ENCODE assay signal across 17 cellular contexts in genomic region chr16:57043248-57043647, GRCh38. TPM values are rescaled to one million over a fixed set of nuclear protein-coding genes. Genes with fewer than 3 reads are reported as not detected.
DNase-seq lines count a peak whose midpoint lies in the region; ATAC-seq and TF ChIP-seq lines count a peak whose summit lies in the region.
"Had no signal": no experiment of that assay in that cellular context is flagged by ENCODE, and none has a peak within 500 bp of the region (broad histone marks: within the 10 kb centered on the region; RNA-seq: fewer than 3 reads in every experiment).

No MANE protein-coding gene starts in this region.

- H3K27me3 ChIP-seq in rectal smooth muscle tissue (ENCODE audit: control insufficient read depth, insufficient read depth, low read length) (no peaks in the 10 kb centered on the region), left ventricle myocardium inferior (ENCODE audit: low read depth) (no peaks in the 10 kb centered on the region)
- H3K27me3 ChIP-seq: right atrium auricular region had no signal

- H3K9me3 ChIP-seq in KOPT-K1 (ENCODE audit: insufficient read depth, low read length, poor library complexity, severe bottlenecking): no peaks in the 10 kb centered on the region
- no peaks in the 10 kb centered on the region for H3K9me3 ChIP-seq in left ventricle myocardium inferior (replicated peaks)
- H3K9me3 ChIP-seq: right atrium auricular region had no signal

- no peaks in the 10 kb centered on the region for H3K4me1 ChIP-seq in rectal smooth muscle tissue (ENCODE audit: control insufficient read depth, insufficient read depth, low read length)
- H3K4me1 ChIP-seq in left ventricle myocardium inferior: peaks cover 29% of the 10 kb centered on the region

- peaks cover 65% of the 10 kb centered on the region for H3K4me1 Mint-ChIP-seq in activated CD4-positive, alpha-beta T cell treated with anti-CD3 and anti-CD28 coated beads for 36 hours
- H3K4me1 Mint-ChIP-seq in activated T-helper 2 cell treated with anti-CD3 and anti-CD28 coated beads, Interferon-gamma antibody, Interleukin-2, Interleukin-4, amounts not matched to agents 10 μg/mL and 5 μg/mL and 100 μg/mL, durations not matched to agents 14 hours and 24 hours and 36 hours (ENCODE audit: low read depth): peaks cover 52% of the 10 kb centered on the region

- no peak for DNase-seq in activated CD4-positive, alpha-beta T cell treated with anti-CD3 and anti-CD28 coated beads for 36 hours
- DNase-seq in activated CD4-positive, alpha-beta T cell treated with anti-CD3 and anti-CD28 coated beads, Interleukin-2, amount 50 U/mL, for 4 hours: no peak
- no peak for DNase-seq in activated T-helper 2 cell treated with anti-CD3 and anti-CD28 coated beads, Interferon-gamma antibody, Interleukin-2, Interleukin-4, amounts not matched to agents 10 μg/mL and 5 μg/mL and 100 μg/mL, durations not matched to agents 14 hours and 24 hours and 36 hours (ENCODE audit: low spot score)
- DNase-seq in left ventricle myocardium inferior: no peak
- DNase-seq in D341Med (ENCODE audit: low spot score): no peak
- no peak for DNase-seq in germinal center (ENCODE audit: low spot score)
- DNase-seq: cortex of kidney, H7, mesenchymal stem cell, NCI-H187 treated with DMSO at 0.1 percent for 48 hours, OCI-M1 had no signal

- H3K27ac Mint-ChIP-seq in activated CD4-positive, alpha-beta T cell treated with anti-CD3 and anti-CD28 coated beads for 36 hours: peak overlapping the region; percentile 97
- H3K27ac Mint-ChIP-seq in activated T-helper 2 cell treated with anti-CD3 and anti-CD28 coated beads, Interferon-gamma antibody, Interleukin-2, Interleukin-4, amounts not matched to agents 10 μg/mL and 5 μg/mL and 100 μg/mL, durations not matched to agents 14 hours and 24 hours and 36 hours: peak overlapping the region; percentile 94
- H3K27ac Mint-ChIP-seq: WTC11 had no signal

- no peaks in the 10 kb centered on the region for H3K9me3 Mint-ChIP-seq in activated CD4-positive, alpha-beta T cell treated with anti-CD3 and anti-CD28 coated beads for 36 hours (ENCODE audit: low read depth)
- H3K9me3 Mint-ChIP-seq in activated T-helper 2 cell treated with anti-CD3 and anti-CD28 coated beads, Interferon-gamma antibody, Interleukin-2, Interleukin-4, amounts not matched to agents 10 μg/mL and 5 μg/mL and 100 μg/mL, durations not matched to agents 14 hours and 24 hours and 36 hours: no peaks in the 10 kb centered on the region

- CTCF ChIA-PET in activated CD4-positive, alpha-beta T cell treated with anti-CD3 and anti-CD28 coated beads for 36 hours (lab: Charles Lee): interaction anchor here (0.6 to 4.2 kb wide), 3 partner anchors 79 to 84 kb away, joined by 3 to 25 read pairs (median 4); no protein-coding TSS in a partner anchor

- no peak overlapping the region for H3K4me3 Mint-ChIP-seq in activated CD4-positive, alpha-beta T cell treated with anti-CD3 and anti-CD28 coated beads for 36 hours
- no peak overlapping the region for H3K4me3 Mint-ChIP-seq in activated T-helper 2 cell treated with anti-CD3 and anti-CD28 coated beads, Interferon-gamma antibody, Interleukin-2, Interleukin-4, amounts not matched to agents 10 μg/mL and 5 μg/mL and 100 μg/mL, durations not matched to agents 14 hours and 24 hours and 36 hours (ENCODE audit: low read depth)
- H3K4me3 Mint-ChIP-seq: WTC11 had no signal

- ATAC-seq in activated CD4-positive, alpha-beta T cell treated with anti-CD3 and anti-CD28 coated beads for 36 hours: no peak
- ATAC-seq: SK-N-SH treated with all-trans-retinoic acid at 6 μM for 48 hours, WTC11 had no signal

- POLR2A ChIA-PET in activated CD4-positive, alpha-beta T cell treated with anti-CD3 and anti-CD28 coated beads for 36 hours (lab: Charles Lee): no interaction called here

- H3K27me3 Mint-ChIP-seq in activated CD4-positive, alpha-beta T cell treated with anti-CD3 and anti-CD28 coated beads for 36 hours: no peaks in the 10 kb centered on the region
- H3K27me3 Mint-ChIP-seq in activated T-helper 2 cell treated with anti-CD3 and anti-CD28 coated beads, Interferon-gamma antibody, Interleukin-2, Interleukin-4, amounts not matched to agents 10 μg/mL and 5 μg/mL and 100 μg/mL, durations not matched to agents 14 hours and 24 hours and 36 hours (ENCODE audit: low read depth): no peaks in the 10 kb centered on the region

- peaks cover 46% of the 10 kb centered on the region for H3K36me3 ChIP-seq in KOPT-K1 (ENCODE audit: insufficient read depth, low read length)
- peaks cover 5% of the 10 kb centered on the region for H3K36me3 ChIP-seq in rectal smooth muscle tissue (ENCODE audit: control insufficient read depth, insufficient read depth, low read length)
- H3K36me3 ChIP-seq in left ventricle myocardium inferior: peaks cover 18% of the 10 kb centered on the region
- H3K36me3 ChIP-seq: right atrium auricular region had no signal

- no peak for TF ChIP-seq CTCF in left ventricle myocardium inferior (IDR thresholded peaks at IDR 0.05; ENCODE audit: borderline replicate concordance)

- H3K4me3 ChIP-seq in rectal smooth muscle tissue (ENCODE audit: low read length) (no peak overlapping the region), left ventricle myocardium inferior (no peak overlapping the region)
- H3K4me3 ChIP-seq: right atrium auricular region had no signal

- H3K27ac ChIP-seq in KOPT-K1 (ENCODE audit: low read depth, low read length, poor library complexity, severe bottlenecking) (peak overlapping the region; percentile 94), rectal smooth muscle tissue (ENCODE audit: low read depth, low read length) (no peak overlapping the region), left ventricle myocardium inferior (replicated peaks) (no peak overlapping the region)
- H3K27ac ChIP-seq: epithelial cell of prostate, right atrium auricular region had no signal

- intact Hi-C loops in activated CD4-positive, alpha-beta T cell treated with anti-CD3 and anti-CD28 coated beads for 36 hours (cut with DNase I, micrococcal nuclease): loop anchor here in 1 of 2 experiments (5.0 to 10.0 kb wide), 2 partner anchors 111 to 178 kb away; partner anchors contain the start of genes HERPUD1 and SLC12A3
- intact Hi-C loops in activated T-helper 2 cell treated with anti-CD3 and anti-CD28 coated beads, Interferon-gamma antibody, Interleukin-2, Interleukin-4, amounts not matched to agents 10 μg/mL and 5 μg/mL and 100 μg/mL, durations not matched to agents 14 hours and 24 hours and 36 hours (cut with micrococcal nuclease): loop anchor here (2.0 kb wide), 1 partner anchor 434 kb away; the partner anchor contains the start of gene MT2A
- intact Hi-C loops in left ventricle myocardium inferior (cut with micrococcal nuclease): loop anchor here (10.0 kb wide), 1 partner anchor 178 kb away; the partner anchor contains the start of gene SLC12A3

- H3K36me3 Mint-ChIP-seq in activated CD4-positive, alpha-beta T cell treated with anti-CD3 and anti-CD28 coated beads for 36 hours (ENCODE audit: low read depth): peaks cover 58% of the 10 kb centered on the region
- H3K36me3 Mint-ChIP-seq in activated T-helper 2 cell treated with anti-CD3 and anti-CD28 coated beads, Interferon-gamma antibody, Interleukin-2, Interleukin-4, amounts not matched to agents 10 μg/mL and 5 μg/mL and 100 μg/mL, durations not matched to agents 14 hours and 24 hours and 36 hours (ENCODE audit: low read depth): peaks cover 86% of the 10 kb centered on the region
- H3K36me3 Mint-ChIP-seq: WTC11 had no signal

- H3K9ac ChIP-seq in rectal smooth muscle tissue (ENCODE audit: low read length): peak overlapping the region; percentile 17

RNA-seq across cellular contexts. Expression of gene CPNE2, which starts 49.1 kb away (rescaled TPM):
- total RNA-seq in activated CD4-positive, alpha-beta T cell treated with anti-CD3 and anti-CD28 coated beads for 36 hours: 1 to 10 TPM; 4.9 to 7.3 TPM
- 7.6 and 9.9 TPM in 2 replicates for total RNA-seq in activated T-helper 2 cell treated with anti-CD3 and anti-CD28 coated beads, Interferon-gamma antibody, Interleukin-2, Interleukin-4, amounts not matched to agents 10 μg/mL and 5 μg/mL and 100 μg/mL, durations not matched to agents 14 hours and 24 hours and 36 hours
- 13.7 TPM for total RNA-seq in left ventricle myocardium inferior

RNA-seq across cellular contexts. Expression of gene NLRC5, which starts 53.9 kb away (rescaled TPM):
- 100 to 1,000 TPM; 143 to 175 TPM for total RNA-seq in activated CD4-positive, alpha-beta T cell treated with anti-CD3 and anti-CD28 coated beads for 36 hours
- 166 and 169 TPM in 2 replicates for total RNA-seq in activated T-helper 2 cell treated with anti-CD3 and anti-CD28 coated beads, Interferon-gamma antibody, Interleukin-2, Interleukin-4, amounts not matched to agents 10 μg/mL and 5 μg/mL and 100 μg/mL, durations not matched to agents 14 hours and 24 hours and 36 hours
- 6.6 TPM for total RNA-seq in left ventricle myocardium inferior

Comparison
In these comparisons a context has a peak if more than half of its experiments do, and no peak if none do; other contexts are left out.
1. RNA of gene NLRC5, which starts 53.9 kb away (total RNA-seq): 143 to 175 TPM in activated CD4-positive, alpha-beta T cell treated with anti-CD3 and anti-CD28 coated beads for 36 hours and 166 to 169 TPM in activated T-helper 2 cell treated with anti-CD3 and anti-CD28 coated beads, Interferon-gamma antibody, Interleukin-2, Interleukin-4, amounts not matched to agents 10 μg/mL and 5 μg/mL and 100 μg/mL, durations not matched to agents 14 hours and 24 hours and 36 hours; 6.6 TPM in left ventricle myocardium inferior (single experiment); every median in the first group is over 10 times any median in the second.